ENCODE assay signal across 18 cellular contexts in the genomic region with DNA sequence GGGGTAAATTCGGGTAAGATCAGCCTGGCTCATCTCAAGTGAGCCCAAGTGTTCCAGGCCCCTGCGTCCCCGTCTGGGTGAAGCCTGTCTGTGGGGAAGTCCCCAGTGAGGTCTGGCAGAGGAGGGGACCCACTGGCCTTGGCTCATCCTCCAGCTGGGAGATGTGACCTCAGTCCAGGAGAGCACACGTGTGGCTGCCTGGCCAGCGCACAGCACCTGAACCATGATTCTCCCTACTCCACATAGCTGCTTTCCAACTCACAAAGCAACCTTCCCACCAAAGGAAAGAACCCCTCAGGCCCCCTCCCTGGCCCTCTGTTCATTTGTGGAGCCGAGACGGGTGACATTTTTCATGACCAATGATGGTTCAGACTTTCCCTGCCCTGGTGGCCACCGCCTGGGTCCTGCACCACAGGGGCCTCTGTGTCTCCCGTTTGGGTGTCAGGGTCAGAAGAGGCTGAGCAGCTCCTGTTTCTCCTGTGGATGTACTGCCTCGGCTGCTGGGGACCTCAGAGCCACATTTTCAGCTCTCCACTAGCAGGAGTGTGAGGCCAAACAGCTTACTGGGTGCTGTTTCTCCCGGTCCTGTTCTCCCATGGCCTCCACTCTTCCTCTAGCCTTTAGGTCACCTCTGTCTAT.
DNase-seq lines count a peak whose midpoint lies in the region; ATAC-seq lines count a peak whose summit lies in the region.
"Had no signal": no experiment of that assay in that cellular context is flagged by ENCODE, and none has a peak within 500 bp of the region (broad histone marks: within the 10 kb centered on the region; RNA-seq: fewer than 3 reads in every experiment).

No MANE protein-coding gene starts in this region.

- ATAC-seq in Right ventricle myocardium inferior (no peak), left ventricle myocardium superior (no peak), sciatic nerve (no peak)
- ATAC-seq: A549, GM12878, Panc1 had no signal

- intact Hi-C loops in Right ventricle myocardium inferior (cut with DNase I) (no loop called here), left ventricle myocardium superior (cut with micrococcal nuclease) (no loop called here), sciatic nerve (cut with DNase I) (no loop called here)

- DNase-seq in Right ventricle myocardium inferior (ENCODE audit: missing footprints) (peak; percentile 57), left ventricle myocardium superior (no peak), iPS-NIHi11 (ENCODE audit: low spot score) (peak; percentile 1), sciatic nerve (ENCODE audit: low spot score) (peak; percentile 15), AG20443 (ENCODE audit: low spot score) (no peak), SW 1271 (lab: John Stamatoyannopoulos, UW) (no peak), HT-29 (ENCODE audit: low spot score) (no peak)
- DNase-seq: CD4-positive, CD25-positive, alpha-beta regulatory T cell; DMS79; HCEC 1CT; IMR-90; NCI-H1417; NCI-H1930; NCI-H2171; NCI-H774 had no signal

Comparison
In these comparisons a context has a peak if more than half of its experiments do, and no peak if none do; other contexts are left out.
1. DNase-seq: peak in Right ventricle myocardium inferior (single experiment), iPS-NIHi11 (single experiment) and sciatic nerve (single experiment); none in left ventricle myocardium superior (single experiment), AG20443 (single experiment), SW 1271 (0 of 2) and HT-29 (single experiment).